1 cellular context compared by ENCODE assay signal in the genomic region with DNA sequence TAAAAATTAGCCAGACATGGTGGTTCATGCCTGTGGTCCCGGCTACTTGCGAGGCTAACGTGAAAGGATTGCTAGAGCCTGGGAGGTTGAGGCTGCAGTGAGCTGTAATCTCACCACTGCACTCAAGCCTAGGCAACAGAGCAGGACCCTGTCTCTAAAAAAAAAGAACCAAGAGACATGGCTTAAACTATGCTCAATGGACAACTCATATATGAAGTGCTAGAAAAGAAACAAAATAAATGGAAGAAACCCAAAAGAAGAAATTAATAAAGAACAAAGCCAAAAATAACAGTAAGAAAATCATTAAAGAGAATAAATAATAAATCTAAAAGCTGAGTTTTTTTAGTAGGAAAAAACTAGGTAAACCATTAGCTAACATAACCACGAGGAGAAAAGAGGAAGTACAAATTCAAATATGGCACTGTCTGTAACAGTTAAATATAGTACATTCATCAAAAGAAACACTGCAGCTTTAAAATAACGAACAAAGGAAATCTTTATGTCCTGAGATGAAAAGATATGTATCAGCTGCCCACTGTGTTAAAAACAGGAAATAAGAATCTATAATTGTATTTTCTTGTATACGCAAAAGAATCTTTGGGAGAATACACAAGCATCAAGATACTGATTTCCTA.
TF ChIP-seq lines count a peak whose summit lies in the region.

No MANE protein-coding gene starts in this region.

TF ChIP-seq in GM12878, 131 proteins besides CTCF, POLR2A, EP300 and RAD21 (continues in another document):
- TF ChIP-seq MLLT1 (IDR thresholded peaks at IDR 0.05) (0 out of 2 replicates have a peak, but pooled peaks have one; percentile 37), TAF1 (IDR thresholded peaks at IDR 0.05; ENCODE audit: borderline replicate concordance, low read depth, low read length) (no peak), ZNF687 (IDR thresholded peaks at IDR 0.05) (peak; percentile 76), KAT2A (conservative IDR thresholded peaks at IDR 0.05; ENCODE audit: control insufficient read depth, low read depth, low read length) (no peak), LARP7 (IDR thresholded peaks at IDR 0.05) (no peak), MEF2A (IDR thresholded peaks at IDR 0.05; ENCODE audit: insufficient read depth, low read depth, low read length) (peak; percentile 70; the same call in 1 of the 2 replicates), ZNF622 (IDR thresholded peaks at IDR 0.05) (no peak), ZZZ3 (IDR thresholded peaks at IDR 0.05; ENCODE audit: control insufficient read depth, insufficient read length, low read depth) (no peak), POLR2AphosphoS2 (IDR thresholded peaks at IDR 0.05; ENCODE audit: low read depth, low read length) (no peak), ZNF384 (IDR thresholded peaks at IDR 0.05; ENCODE audit: borderline replicate concordance, low read depth, low read length) (peak; percentile 51; the same call in 1 of the 2 replicates), RBBP5 (conservative IDR thresholded peaks at IDR 0.05) (no peak), CHD2 (IDR thresholded peaks at IDR 0.05; ENCODE audit: borderline replicate concordance, low read depth, low read length) (peak; percentile 36; the same call in 1 of the 2 replicates), MTA2 (IDR thresholded peaks at IDR 0.05; ENCODE audit: low read depth) (peak; percentile 74; the same call in 1 of the 2 replicates), SMC3 (IDR thresholded peaks at IDR 0.05; ENCODE audit: borderline replicate concordance, low read length) (no peak), SPI1 (IDR thresholded peaks at IDR 0.05; ENCODE audit: borderline replicate concordance, insufficient read depth, low read depth, low read length) (peak; percentile 67; the same call in 1 of the 2 replicates), NBN (IDR thresholded peaks at IDR 0.05) (peak; percentile 43; the same call in 1 of the 2 replicates), CREM (IDR thresholded peaks at IDR 0.05; ENCODE audit: low read depth) (no peak), MXI1 (IDR thresholded peaks at IDR 0.05; ENCODE audit: low read depth, low read length) (0 out of 2 replicates have a peak, but pooled peaks have one; percentile 18), POU2F2 (IDR thresholded peaks at IDR 0.05; ENCODE audit: borderline replicate concordance, low read depth, low read length) (no peak), SKIL (IDR thresholded peaks at IDR 0.05; ENCODE audit: low read depth, poor library complexity, severe bottlenecking) (peak; percentile 60), PKNOX1 (IDR thresholded peaks at IDR 0.05) (peak; percentile 21; the same call in 1 of the 2 replicates), E2F8 (IDR thresholded peaks at IDR 0.05; ENCODE audit: low read depth, partially characterized antibody) (no peak), IKZF1 (conservative IDR thresholded peaks at IDR 0.05) (0 out of 2 replicates have a peak, but pooled peaks have one; percentile 33), MTA3 (IDR thresholded peaks at IDR 0.05; ENCODE audit: borderline replicate concordance, low read length) (no peak), YBX1 (IDR thresholded peaks at IDR 0.05) (no peak)
- TF ChIP-seq, protein P1, sequence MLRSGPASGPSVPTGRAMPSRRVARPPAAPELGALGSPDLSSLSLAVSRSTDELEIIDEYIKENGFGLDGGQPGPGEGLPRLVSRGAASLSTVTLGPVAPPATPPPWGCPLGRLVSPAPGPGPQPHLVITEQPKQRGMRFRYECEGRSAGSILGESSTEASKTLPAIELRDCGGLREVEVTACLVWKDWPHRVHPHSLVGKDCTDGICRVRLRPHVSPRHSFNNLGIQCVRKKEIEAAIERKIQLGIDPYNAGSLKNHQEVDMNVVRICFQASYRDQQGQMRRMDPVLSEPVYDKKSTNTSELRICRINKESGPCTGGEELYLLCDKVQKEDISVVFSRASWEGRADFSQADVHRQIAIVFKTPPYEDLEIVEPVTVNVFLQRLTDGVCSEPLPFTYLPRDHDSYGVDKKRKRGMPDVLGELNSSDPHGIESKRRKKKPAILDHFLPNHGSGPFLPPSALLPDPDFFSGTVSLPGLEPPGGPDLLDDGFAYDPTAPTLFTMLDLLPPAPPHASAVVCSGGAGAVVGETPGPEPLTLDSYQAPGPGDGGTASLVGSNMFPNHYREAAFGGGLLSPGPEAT (IDR thresholded peaks at IDR 0.05; ENCODE audit: low read depth) = peak; percentile 58; the same call in 1 of the 2 replicates
- TF ChIP-seq, protein P2, sequence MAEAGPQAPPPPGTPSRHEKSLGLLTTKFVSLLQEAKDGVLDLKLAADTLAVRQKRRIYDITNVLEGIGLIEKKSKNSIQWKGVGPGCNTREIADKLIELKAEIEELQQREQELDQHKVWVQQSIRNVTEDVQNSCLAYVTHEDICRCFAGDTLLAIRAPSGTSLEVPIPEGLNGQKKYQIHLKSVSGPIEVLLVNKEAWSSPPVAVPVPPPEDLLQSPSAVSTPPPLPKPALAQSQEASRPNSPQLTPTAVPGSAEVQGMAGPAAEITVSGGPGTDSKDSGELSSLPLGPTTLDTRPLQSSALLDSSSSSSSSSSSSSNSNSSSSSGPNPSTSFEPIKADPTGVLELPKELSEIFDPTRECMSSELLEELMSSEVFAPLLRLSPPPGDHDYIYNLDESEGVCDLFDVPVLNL (IDR thresholded peaks at IDR 0.05; ENCODE audit: low read depth, low read length) = no peak
- TF ChIP-seq, protein P3, sequence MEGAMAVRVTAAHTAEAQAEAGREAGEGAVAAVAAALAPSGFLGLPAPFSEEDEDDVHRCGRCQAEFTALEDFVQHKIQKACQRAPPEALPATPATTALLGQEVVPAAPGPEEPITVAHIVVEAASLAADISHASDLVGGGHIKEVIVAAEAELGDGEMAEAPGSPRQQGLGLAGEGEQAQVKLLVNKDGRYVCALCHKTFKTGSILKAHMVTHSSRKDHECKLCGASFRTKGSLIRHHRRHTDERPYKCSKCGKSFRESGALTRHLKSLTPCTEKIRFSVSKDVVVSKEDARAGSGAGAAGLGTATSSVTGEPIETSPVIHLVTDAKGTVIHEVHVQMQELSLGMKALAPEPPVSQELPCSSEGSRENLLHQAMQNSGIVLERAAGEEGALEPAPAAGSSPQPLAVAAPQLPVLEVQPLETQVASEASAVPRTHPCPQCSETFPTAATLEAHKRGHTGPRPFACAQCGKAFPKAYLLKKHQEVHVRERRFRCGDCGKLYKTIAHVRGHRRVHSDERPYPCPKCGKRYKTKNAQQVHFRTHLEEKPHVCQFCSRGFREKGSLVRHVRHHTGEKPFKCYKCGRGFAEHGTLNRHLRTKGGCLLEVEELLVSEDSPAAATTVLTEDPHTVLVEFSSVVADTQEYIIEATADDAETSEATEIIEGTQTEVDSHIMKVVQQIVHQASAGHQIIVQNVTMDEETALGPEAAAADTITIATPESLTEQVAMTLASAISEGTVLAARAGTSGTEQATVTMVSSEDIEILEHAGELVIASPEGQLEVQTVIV (IDR thresholded peaks at IDR 0.05; ENCODE audit: borderline replicate concordance, partially characterized antibody) = no peak
- TF ChIP-seq, protein P4, sequence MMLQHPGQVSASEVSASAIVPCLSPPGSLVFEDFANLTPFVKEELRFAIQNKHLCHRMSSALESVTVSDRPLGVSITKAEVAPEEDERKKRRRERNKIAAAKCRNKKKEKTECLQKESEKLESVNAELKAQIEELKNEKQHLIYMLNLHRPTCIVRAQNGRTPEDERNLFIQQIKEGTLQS (IDR thresholded peaks at IDR 0.05; ENCODE audit: borderline replicate concordance, extremely low read depth, low read depth, low read length) = no peak
- TF ChIP-seq, protein P5, sequence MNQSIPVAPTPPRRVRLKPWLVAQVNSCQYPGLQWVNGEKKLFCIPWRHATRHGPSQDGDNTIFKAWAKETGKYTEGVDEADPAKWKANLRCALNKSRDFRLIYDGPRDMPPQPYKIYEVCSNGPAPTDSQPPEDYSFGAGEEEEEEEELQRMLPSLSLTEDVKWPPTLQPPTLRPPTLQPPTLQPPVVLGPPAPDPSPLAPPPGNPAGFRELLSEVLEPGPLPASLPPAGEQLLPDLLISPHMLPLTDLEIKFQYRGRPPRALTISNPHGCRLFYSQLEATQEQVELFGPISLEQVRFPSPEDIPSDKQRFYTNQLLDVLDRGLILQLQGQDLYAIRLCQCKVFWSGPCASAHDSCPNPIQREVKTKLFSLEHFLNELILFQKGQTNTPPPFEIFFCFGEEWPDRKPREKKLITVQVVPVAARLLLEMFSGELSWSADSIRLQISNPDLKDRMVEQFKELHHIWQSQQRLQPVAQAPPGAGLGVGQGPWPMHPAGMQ (IDR thresholded peaks at IDR 0.05; ENCODE audit: borderline replicate concordance) = no peak
